In genomic region chr22:42698862-42699261, GRCh38 we compare ENCODE assay signal across 10 cellular contexts. TPM values are rescaled to one million over a fixed set of nuclear protein-coding genes. Genes with fewer than 3 reads are reported as not detected.
DNase-seq lines count a peak whose midpoint lies in the region; ATAC-seq, FAIRE-seq and TF ChIP-seq lines count a peak whose summit lies in the region.
"Not testable (repeated sequence)": the region's sequence is repeated elsewhere in the genome, so short reads cannot be mapped to it uniquely, and the experiment has no call there.
"Had no signal": no experiment of that assay in that cellular context is flagged by ENCODE, and none has a peak within 500 bp of the region (broad histone marks: within the 10 kb centered on the region; RNA-seq: fewer than 3 reads in every experiment).

No MANE protein-coding gene starts in this region.

- H3K27me3 ChIP-seq in GM23338 (ENCODE audit: insufficient read depth); RWPE2 (ENCODE audit: insufficient read depth, poor library complexity, severe bottlenecking); cardiac muscle cell; prostate gland (replicated peaks; ENCODE audit: insufficient read depth); stomach: not testable (repeated sequence)
- H3K27me3 ChIP-seq in HepG2 (ENCODE audit: control insufficient read depth in 1 of 2, insufficient read depth in 2 of 2, low read length in 2 of 2): peaks cover 6 to 15% of the 10 kb centered on the region in 2 experiments; a peak in 3 of 5 replicates

- peak; percentile 48 for DNase-seq in GM23338 (ENCODE audit: low spot score)
- not testable (repeated sequence) for DNase-seq in RWPE2 (ENCODE audit: low spot score); coronary artery (ENCODE audit: low spot score); cardiac muscle cell (ENCODE audit: low read depth in 1 of 2, low spot score in 1 of 2); HepG2 (ENCODE audit: low spot score); prostate gland (ENCODE audit: low spot score); stomach; type B pancreatic cell (ENCODE audit: extremely low spot score, unreplicated experiment)

- WGBS in HepG2 (ENCODE audit: low lambda C conversion rate): 46% methylated on average over 8 of the region's 8 CpGs
- WGBS in prostate gland: 43% methylated on average over 8 of the region's 8 CpGs
- WGBS in stomach, 5 donors: 47 to 61% (median 53%) methylated on average over 8 of the region's 8 CpGs

- not testable (repeated sequence) for H3K9ac ChIP-seq in HepG2 (ENCODE audit: insufficient read depth, low read depth, low read length)

- H2AFZ ChIP-seq in GM23338; HepG2 (ENCODE audit: low read length): not testable (repeated sequence)

- not testable (repeated sequence) for BruUV-seq in HepG2 (replicated peaks; lab: Mats Ljungman, UMichigan)

- not testable (repeated sequence) for H3K79me2 ChIP-seq in GM23338 (replicated peaks; ENCODE audit: insufficient read depth); HepG2 (ENCODE audit: insufficient read depth, low read length)

- peak overlapping the region; percentile 64 for H3K4me2 ChIP-seq in GM23338
- H3K4me2 ChIP-seq in HepG2 (ENCODE audit: low read depth, low read length): peak overlapping the region; percentile 56; the same call in 1 of the 2 replicates

- H3K9me3 Mint-ChIP-seq in GM23338, type B pancreatic cell: not testable (repeated sequence)

- POLR2A ChIA-PET in HepG2 (lab: Yijun Ruan, JAX): interaction anchor here (1.4 to 1.6 kb wide), 2 partner anchors 83 to 102 kb away, joined by 3 read pairs; no protein-coding TSS in a partner anchor

- in situ Hi-C loops in HepG2 (cut with HindIII; ENCODE audit: extremely low pct_ligation_motif_present, low pct_unique_long_range_greater_than_20kb): not testable (repeated sequence)

- H3K27ac ChIP-seq in GM23338 (ENCODE audit: low read depth) (peak overlapping the region; percentile 92), RWPE2 (ENCODE audit: poor library complexity, severe bottlenecking) (peak overlapping the region; percentile 50), coronary artery (peak overlapping the region; percentile 77 to 94), cardiac muscle cell (peak overlapping the region; percentile 96), prostate gland (peak overlapping the region; percentile 49 to 76), stomach (peak overlapping the region in 4 of 5 donors; percentile 74 to 90 (median 80))
- not testable (repeated sequence) for H3K27ac ChIP-seq in HepG2 (ENCODE audit: extremely low read length, insufficient read depth, low read length)

- H3F3A ChIP-seq in GM23338 (replicated peaks; ENCODE audit: low read depth): not testable (repeated sequence)

- TF ChIP-seq RAD21 in HepG2 (CRISPR knock-in tag; IDR thresholded peaks at IDR 0.05): not testable (repeated sequence)

- not testable (repeated sequence) for H3K4me3 Mint-ChIP-seq in GM23338, type B pancreatic cell

- H3K9me3 ChIP-seq in RWPE2 (ENCODE audit: severe bottlenecking); cardiac muscle cell (ENCODE audit: low read depth); HepG2 (ENCODE audit: low read length); prostate gland; stomach: not testable (repeated sequence)

- FAIRE-seq in HepG2 (lab: Jason Lieb, UNC): not testable (repeated sequence)

- not testable (repeated sequence) for TF ChIP-seq POLR2A in HepG2 (IDR thresholded peaks at IDR 0.05; ENCODE audit: insufficient read depth in 1 of 2, low read depth in 2 of 2, low read length in 2 of 2); prostate gland (IDR thresholded peaks at IDR 0.05); stomach (IDR thresholded peaks at IDR 0.05)

- not testable (repeated sequence) for H3K36me3 ChIP-seq in GM23338 (ENCODE audit: insufficient read depth); RWPE2 (ENCODE audit: low read depth); cardiac muscle cell; HepG2 (replicated peaks in 1 of 2; ENCODE audit: control insufficient read depth in 1 of 2, insufficient read depth in 2 of 2, low read length in 2 of 2); prostate gland
- peaks cover 0 to 16% (median 15%) of the 10 kb centered on the region in 4 donors for H3K36me3 ChIP-seq in stomach

- H3K4me1 ChIP-seq in GM23338 (ENCODE audit: insufficient read depth) (peaks cover 18% of the 10 kb centered on the region), RWPE2 (ENCODE audit: insufficient read depth, poor library complexity, severe bottlenecking) (peaks cover 25% of the 10 kb centered on the region), cardiac muscle cell (ENCODE audit: low read depth) (peaks cover 34% of the 10 kb centered on the region), HepG2 (ENCODE audit: insufficient read depth, low read length) (peaks cover 24% of the 10 kb centered on the region), stomach (peaks cover 29 to 66% (median 43%) of the 10 kb centered on the region in 4 donors)
- not testable (repeated sequence) for H3K4me1 ChIP-seq in prostate gland (replicated peaks)

- not testable (repeated sequence) for TF ChIP-seq EP300 in HepG2 (IDR thresholded peaks at IDR 0.05; ENCODE audit: low read depth in 2 of 2, low read length in 2 of 2); HepG2 (CRISPR knock-in tag; IDR thresholded peaks at IDR 0.05; ENCODE audit: borderline replicate concordance); stomach (IDR thresholded peaks at IDR 0.05)

- peaks cover 12% of the 10 kb centered on the region for H3K27me3 Mint-ChIP-seq in GM23338 (ENCODE audit: insufficient read depth, low read depth, poor library complexity)
- H3K27me3 Mint-ChIP-seq in type B pancreatic cell: not testable (repeated sequence)

- not testable (repeated sequence) for ATAC-seq in GM23338; RWPE2 (ENCODE audit: low read depth); HepG2

- not testable (repeated sequence) for H3K27ac Mint-ChIP-seq in GM23338
- peak overlapping the region; percentile 29 for H3K27ac Mint-ChIP-seq in type B pancreatic cell

- peaks cover 23% of the 10 kb centered on the region for H3K4me1 Mint-ChIP-seq in GM23338
- H3K4me1 Mint-ChIP-seq in type B pancreatic cell (ENCODE audit: unreplicated experiment): not testable (repeated sequence)

- H3K36me3 Mint-ChIP-seq in GM23338 (ENCODE audit: low read depth); type B pancreatic cell: not testable (repeated sequence)

- TF ChIP-seq CTCF in GM23338 (conservative IDR thresholded peaks at IDR 0.05; ENCODE audit: low read depth in 2 of 2); RWPE2 (IDR thresholded peaks at IDR 0.05; ENCODE audit: poor library complexity, severe bottlenecking); coronary artery (IDR thresholded peaks at IDR 0.05); cardiac muscle cell (IDR thresholded peaks at IDR 0.05; ENCODE audit: low read depth, low read length); HepG2 (CRISPR knock-in tag; IDR thresholded peaks at IDR 0.05); prostate gland (IDR thresholded peaks at IDR 0.05); stomach (IDR thresholded peaks at IDR 0.05); type B pancreatic cell (conservative IDR thresholded peaks at IDR 0.05): not testable (repeated sequence)

- intact Hi-C loops in HepG2 (cut with micrococcal nuclease; ENCODE audit: unreplicated experiment); prostate gland (cut with DNase I); stomach (cut with DNase I; ENCODE audit: low total_unique reads): not testable (repeated sequence)

- not testable (repeated sequence) for H4K20me1 ChIP-seq in GM23338 (replicated peaks; ENCODE audit: insufficient read depth); HepG2 (ENCODE audit: insufficient read depth, low read length)

- H3K9me2 ChIP-seq in GM23338 (ENCODE audit: insufficient read depth): not testable (repeated sequence)

- not testable (repeated sequence) for H3K4me3 ChIP-seq in GM23338; RWPE2 (ENCODE audit: severe bottlenecking); cardiac muscle cell; HepG2 (replicated peaks in 1 of 3; ENCODE audit: insufficient read depth in 1 of 3, low read depth in 2 of 3, low read length in 3 of 3); prostate gland; stomach
- peak overlapping the region; percentile 36 for H3K4me3 ChIP-seq in coronary artery

- CTCF ChIA-PET in HepG2 (lab: Yijun Ruan, JAX; ENCODE audit: low intra/inter-chr PET ratio, low total read pairs): not testable (repeated sequence)

RNA-seq across cellular contexts. Expression of gene A4GALT, which starts 21.8 kb away (rescaled TPM):
- total RNA-seq in GM23338 (2014; rRNA removed; shearing (Covaris generic)): 12.7 and 16.2 TPM in 2 replicates
- polyA plus RNA-seq in GM23338 (2016; fragmentation: Nextera tagmentation; extraction: Ambion mirVana) (7.0 and 8.9 TPM in 2 replicates), cardiac muscle cell (15.1 and 20.2 TPM in 2 replicates), HepG2 (2011; rRNA removed) (1.1 and 2.7 TPM in 2 replicates), stomach (10 to 100 TPM; 20.9 to 28.9 (median 23.9) TPM)
- total RNA-seq in cardiac muscle cell (17.7 and 26.1 TPM in 2 replicates), HepG2 (2016; rRNA removed; fragmentation: Illumina TruSeq; extraction: Trizol) (0.09 TPM in 1 of 2 replicates, not detected in the other), prostate gland (10 to 100 TPM; 34.7 to 40.0 TPM), stomach (10 to 100 TPM in 3 of 5 donors, 1 to 10 TPM in 2; 3.2 to 59.4 (median 13.3) TPM), type B pancreatic cell (ENCODE audit: low replicate concordance) (20.2 and 76.3 TPM in 2 replicates)
- total RNA-seq in HepG2 (2016; cell fraction: cytosol; rRNA removed; fragmentation: Illumina TruSeq; extraction: Trizol; ENCODE audit: low read depth): not detected in 2 replicates
- total RNA-seq in HepG2 (2016; cell fraction: insoluble cytoplasmic fraction; rRNA removed; fragmentation: Illumina TruSeq; extraction: Trizol): not detected in 2 replicates
- not detected in 2 replicates for total RNA-seq in HepG2 (2016; cell fraction: membrane; rRNA removed; fragmentation: Illumina TruSeq; extraction: Trizol)
- total RNA-seq in HepG2 (2016; cell fraction: nucleus; rRNA removed; fragmentation: Illumina TruSeq; extraction: Trizol): not detected in 2 replicates
- 2.5 and 4.5 TPM in 2 replicates for polyA plus RNA-seq in HepG2 (2011; cell fraction: cytosol; rRNA removed)
- 3.2 and 3.6 TPM in 2 replicates for polyA plus RNA-seq in HepG2 (2011; cell fraction: nucleus; rRNA removed)
- 0.74 and 1.8 TPM in 2 replicates for polyA plus RNA-seq in HepG2 (2012)
- polyA plus RNA-seq in HepG2 (2016; cell fraction: cytosol; fragmentation: Illumina TruSeq; extraction: Trizol; ENCODE audit: low read depth): not detected in 2 replicates
- 0.15 TPM in 1 of 2 replicates, not detected in the other for polyA plus RNA-seq in HepG2 (2016; cell fraction: insoluble cytoplasmic fraction; fragmentation: Illumina TruSeq; extraction: Trizol; ENCODE audit: low read depth)
- 0.09 TPM in 1 of 2 replicates, not detected in the other for polyA plus RNA-seq in HepG2 (2016; cell fraction: membrane; fragmentation: Illumina TruSeq; extraction: Trizol; ENCODE audit: low read depth)
- polyA plus RNA-seq in HepG2 (2016; cell fraction: nucleus; fragmentation: Illumina TruSeq; extraction: Trizol; ENCODE audit: insufficient read depth, low read depth): not detected in 2 replicates
- 7.6 and 7.8 TPM in 2 replicates for polyA minus RNA-seq in HepG2 (2011; rRNA and poly(A)+ RNA removed; ENCODE audit: low replicate concordance)
- 1.5 and 2.5 TPM in 2 replicates for polyA minus RNA-seq in HepG2 (2011; cell fraction: cytosol; rRNA and poly(A)+ RNA removed)
- polyA minus RNA-seq in HepG2 (2011; cell fraction: nucleus; rRNA and poly(A)+ RNA removed): 2.1 and 2.9 TPM in 2 replicates
- total RNA-seq: CD8-positive, alpha-beta T cell had no signal

RNA-seq across cellular contexts. Expression of gene CYB5R3, which starts 49.7 kb away (rescaled TPM):
- 66.4 and 76.2 TPM in 2 replicates for total RNA-seq in GM23338 (2014; rRNA removed; shearing (Covaris generic))
- polyA plus RNA-seq in GM23338 (2016; fragmentation: Nextera tagmentation; extraction: Ambion mirVana) (66.8 and 76.9 TPM in 2 replicates), cardiac muscle cell (357 and 366 TPM in 2 replicates), HepG2 (2011; rRNA removed) (305 and 347 TPM in 2 replicates), stomach (100 to 1,000 TPM in 1 of 3 donors, 10 to 100 TPM in 2; 75.6 to 116 (median 88.5) TPM)
- total RNA-seq in cardiac muscle cell (180 and 189 TPM in 2 replicates), HepG2 (2016; rRNA removed; fragmentation: Illumina TruSeq; extraction: Trizol) (31.5 and 32.4 TPM in 2 replicates), prostate gland (100 to 1,000 TPM; 125 to 455 TPM), stomach (100 to 1,000 TPM in 2 of 5 donors, 10 to 100 TPM in 3; 33.6 to 156 (median 44.6) TPM), type B pancreatic cell (ENCODE audit: low replicate concordance) (89.3 and 102 TPM in 2 replicates)
- total RNA-seq in HepG2 (2016; cell fraction: cytosol; rRNA removed; fragmentation: Illumina TruSeq; extraction: Trizol; ENCODE audit: low read depth): 9.5 and 9.9 TPM in 2 replicates
- 27.7 and 33.5 TPM in 2 replicates for total RNA-seq in HepG2 (2016; cell fraction: insoluble cytoplasmic fraction; rRNA removed; fragmentation: Illumina TruSeq; extraction: Trizol)
- 19.2 and 24.7 TPM in 2 replicates for total RNA-seq in HepG2 (2016; cell fraction: membrane; rRNA removed; fragmentation: Illumina TruSeq; extraction: Trizol)
- total RNA-seq in HepG2 (2016; cell fraction: nucleus; rRNA removed; fragmentation: Illumina TruSeq; extraction: Trizol): 26.9 and 30.5 TPM in 2 replicates
- polyA plus RNA-seq in HepG2 (2011; cell fraction: cytosol; rRNA removed): 171 and 227 TPM in 2 replicates
- 180 and 209 TPM in 2 replicates for polyA plus RNA-seq in HepG2 (2011; cell fraction: nucleus; rRNA removed)
- 258 and 265 TPM in 2 replicates for polyA plus RNA-seq in HepG2 (2012)
- polyA plus RNA-seq in HepG2 (2016; cell fraction: cytosol; fragmentation: Illumina TruSeq; extraction: Trizol; ENCODE audit: low read depth): 41.8 and 43.2 TPM in 2 replicates
- polyA plus RNA-seq in HepG2 (2016; cell fraction: insoluble cytoplasmic fraction; fragmentation: Illumina TruSeq; extraction: Trizol; ENCODE audit: low read depth): 103 and 141 TPM in 2 replicates
- 69.2 and 69.5 TPM in 2 replicates for polyA plus RNA-seq in HepG2 (2016; cell fraction: membrane; fragmentation: Illumina TruSeq; extraction: Trizol; ENCODE audit: low read depth)
- polyA plus RNA-seq in HepG2 (2016; cell fraction: nucleus; fragmentation: Illumina TruSeq; extraction: Trizol; ENCODE audit: insufficient read depth, low read depth): 118 and 123 TPM in 2 replicates
- polyA minus RNA-seq in HepG2 (2011; rRNA and poly(A)+ RNA removed; ENCODE audit: low replicate concordance): 63.4 and 306 TPM in 2 replicates
- 173 and 208 TPM in 2 replicates for polyA minus RNA-seq in HepG2 (2011; cell fraction: cytosol; rRNA and poly(A)+ RNA removed)
- polyA minus RNA-seq in HepG2 (2011; cell fraction: nucleus; rRNA and poly(A)+ RNA removed): 50.5 and 63.4 TPM in 2 replicates

RNA-seq across cellular contexts. Expression of gene ATP5MGL, which starts 58.5 kb away (rescaled TPM):
- not detected in 2 replicates for total RNA-seq in GM23338 (2014; rRNA removed; shearing (Covaris generic))
- polyA plus RNA-seq in GM23338 (2016; fragmentation: Nextera tagmentation; extraction: Ambion mirVana): 0.30 and 0.53 TPM in 2 replicates
- total RNA-seq in cardiac muscle cell: 0.39 TPM in 1 of 2 replicates, not detected in the other
- polyA plus RNA-seq in cardiac muscle cell: 0.30 and 0.71 TPM in 2 replicates
- total RNA-seq in HepG2 (2016; rRNA removed; fragmentation: Illumina TruSeq; extraction: Trizol): 0.97 TPM in 1 of 2 replicates, not detected in the other
- total RNA-seq in HepG2 (2016; cell fraction: cytosol; rRNA removed; fragmentation: Illumina TruSeq; extraction: Trizol; ENCODE audit: low read depth): 0.35 TPM in 1 of 2 replicates, not detected in the other
- 0.58 TPM in 1 of 2 replicates, not detected in the other for total RNA-seq in HepG2 (2016; cell fraction: insoluble cytoplasmic fraction; rRNA removed; fragmentation: Illumina TruSeq; extraction: Trizol)
- not detected in 2 replicates for total RNA-seq in HepG2 (2016; cell fraction: membrane; rRNA removed; fragmentation: Illumina TruSeq; extraction: Trizol)
- 0.69 and 1.2 TPM in 2 replicates for total RNA-seq in HepG2 (2016; cell fraction: nucleus; rRNA removed; fragmentation: Illumina TruSeq; extraction: Trizol)
- 0.40 and 0.50 TPM in 2 replicates for polyA plus RNA-seq in HepG2 (2011; rRNA removed)
- not detected in 2 replicates for polyA plus RNA-seq in HepG2 (2011; cell fraction: cytosol; rRNA removed)
- 0.40 and 1.1 TPM in 2 replicates for polyA plus RNA-seq in HepG2 (2011; cell fraction: nucleus; rRNA removed)
- polyA plus RNA-seq in HepG2 (2012): 0.21 TPM in 1 of 2 replicates, not detected in the other
- polyA plus RNA-seq in HepG2 (2016; cell fraction: cytosol; fragmentation: Illumina TruSeq; extraction: Trizol; ENCODE audit: low read depth): not detected in 2 replicates
- not detected in 2 replicates for polyA plus RNA-seq in HepG2 (2016; cell fraction: insoluble cytoplasmic fraction; fragmentation: Illumina TruSeq; extraction: Trizol; ENCODE audit: low read depth)
- polyA plus RNA-seq in HepG2 (2016; cell fraction: membrane; fragmentation: Illumina TruSeq; extraction: Trizol; ENCODE audit: low read depth): not detected in 2 replicates
- not detected in 2 replicates for polyA plus RNA-seq in HepG2 (2016; cell fraction: nucleus; fragmentation: Illumina TruSeq; extraction: Trizol; ENCODE audit: insufficient read depth, low read depth)
- polyA minus RNA-seq in HepG2 (2011; rRNA and poly(A)+ RNA removed; ENCODE audit: low replicate concordance): 2.1 and 4.3 TPM in 2 replicates
- polyA minus RNA-seq in HepG2 (2011; cell fraction: cytosol; rRNA and poly(A)+ RNA removed): not detected in 2 replicates
- 3.9 and 6.5 TPM in 2 replicates for polyA minus RNA-seq in HepG2 (2011; cell fraction: nucleus; rRNA and poly(A)+ RNA removed)
- total RNA-seq in prostate gland: not detected
- under 1 TPM in 1 of 5 donors, not detected in 4; 0.73 TPM for total RNA-seq in stomach
- polyA plus RNA-seq in stomach: not detected
- total RNA-seq in type B pancreatic cell (ENCODE audit: low replicate concordance): 0.86 and 1.1 TPM in 2 replicates
- total RNA-seq: A172 had no signal
